ENCODE assay signal across 9 cellular contexts in genomic region chr2:233142355-233142897, GRCh38.
DNase-seq lines count a peak whose midpoint lies in the region; ATAC-seq and TF ChIP-seq lines count a peak whose summit lies in the region.
"Had no signal": no experiment of that assay in that cellular context is flagged by ENCODE, and none has a peak within 500 bp of the region (broad histone marks: within the 10 kb centered on the region; RNA-seq: fewer than 3 reads in every experiment).

No MANE protein-coding gene starts in this region.

- H3K36me3 ChIP-seq in upper lobe of right lung (peaks cover 41% of the 10 kb centered on the region), Karpas-422 (ENCODE audit: insufficient read depth, low read length) (peaks cover 70% of the 10 kb centered on the region)

- DNase-seq in stimulated activated naive CD4-positive, alpha-beta T cell treated with Interleukin-2 at 50 U/mL for 16 hours (lab: John Stamatoyannopoulos, UW): peak; percentile 26
- DNase-seq in stimulated activated naive CD4-positive, alpha-beta T cell (lab: John Stamatoyannopoulos, UW): no peak
- DNase-seq in activated B cell treated with CpG ODN at 0.5 μM for 24 hours: peak; percentile 30
- DNase-seq in upper lobe of right lung: no peak
- no peak for DNase-seq in dedifferentiated amniotic fluid mesenchymal stem cell (ENCODE audit: extremely low spot score)
- DNase-seq in Karpas-422: no peak
- no peak for DNase-seq in NCI-H82 (lab: John Stamatoyannopoulos, UW)
- DNase-seq: NCI-H1105 treated with DMSO at 0.1 percent for 48 hours had no signal

- H3K9me3 ChIP-seq in upper lobe of right lung (no peaks in the 10 kb centered on the region), Karpas-422 (ENCODE audit: low read length) (no peaks in the 10 kb centered on the region)

- no peak overlapping the region for H3K9ac ChIP-seq in Karpas-422 (ENCODE audit: low read length)

- no peaks in the 10 kb centered on the region for H3K27me3 Mint-ChIP-seq in activated B cell treated with CpG ODN at 0.5 μM for 24 hours

- POLR2A ChIA-PET in activated B cell treated with CpG ODN at 0.5 μM for 24 hours (lab: Charles Lee): interaction anchor here (0.6 to 3.1 kb wide), 7 partner anchors 11 to 90 kb away, joined by 3 to 19 read pairs (median 3); partner anchors contain the start of gene INPP5D

- H3K27ac Mint-ChIP-seq in activated B cell treated with CpG ODN at 0.5 μM for 24 hours: peak overlapping the region; percentile 78

- H3K9me3 Mint-ChIP-seq in activated B cell treated with CpG ODN at 0.5 μM for 24 hours: no peaks in the 10 kb centered on the region

- intact Hi-C loops in activated B cell treated with CpG ODN at 0.5 μM for 24 hours (cut with micrococcal nuclease): loop anchor here (1.0 to 5.0 kb wide), 4 partner anchors 18 to 290 kb away; no protein-coding TSS in a partner anchor
- intact Hi-C loops in upper lobe of right lung (cut with DNase I): no loop called here

- H3K9me2 ChIP-seq in Karpas-422 (replicated peaks; ENCODE audit: insufficient read depth, low read length): no peaks in the 10 kb centered on the region

- H3K4me3 ChIP-seq in upper lobe of right lung: no peak overlapping the region
- no peak overlapping the region for H3K4me3 ChIP-seq in Karpas-422 (ENCODE audit: low read length)

- H3K79me2 ChIP-seq in Karpas-422 (ENCODE audit: low read length): peaks cover 7% of the 10 kb centered on the region; the same call in 1 of the 2 replicates

- no peak overlapping the region for H3K4me2 ChIP-seq in Karpas-422 (ENCODE audit: low read depth, low read length, poor library complexity, severe bottlenecking)

- TF ChIP-seq CTCF in activated B cell treated with CpG ODN at 0.5 μM for 24 hours (IDR thresholded peaks at IDR 0.05) (no peak), upper lobe of right lung (IDR thresholded peaks at IDR 0.05) (no peak)

- H3K27me3 ChIP-seq in upper lobe of right lung: no peaks in the 10 kb centered on the region
- H3K27me3 ChIP-seq in Karpas-422 (ENCODE audit: low read length): no peaks in the 10 kb centered on the region

- H3K27ac ChIP-seq in upper lobe of right lung (no peak overlapping the region), Karpas-422 (ENCODE audit: low read length) (no peak overlapping the region)

- no peaks in the 10 kb centered on the region for H3K4me1 ChIP-seq in upper lobe of right lung
- H3K4me1 ChIP-seq in Karpas-422 (ENCODE audit: low read length): no peaks in the 10 kb centered on the region

- CTCF ChIA-PET in activated B cell treated with CpG ODN at 0.5 μM for 24 hours (lab: Charles Lee): interaction anchor here (1.2 to 1.4 kb wide), 3 partner anchors 89 to 290 kb away, joined by 4 to 6 read pairs (median 4); no protein-coding TSS in a partner anchor

- ATAC-seq in HG02943 (IDR thresholded peaks at IDR 0.05; ENCODE audit: low read depth, unreplicated experiment) (peak; percentile 90), activated B cell treated with CpG ODN at 0.5 μM for 24 hours (ENCODE audit: low read depth) (peak; percentile 83), upper lobe of right lung (peak; percentile 22)

- H2AFZ ChIP-seq in Karpas-422 (ENCODE audit: low read length): no peak overlapping the region

- H3K4me1 Mint-ChIP-seq in activated B cell treated with CpG ODN at 0.5 μM for 24 hours: peaks cover 30% of the 10 kb centered on the region

- no peak overlapping the region for H3K4me3 Mint-ChIP-seq in activated B cell treated with CpG ODN at 0.5 μM for 24 hours

- peaks cover 91% of the 10 kb centered on the region for H3K36me3 Mint-ChIP-seq in activated B cell treated with CpG ODN at 0.5 μM for 24 hours (ENCODE audit: low read depth)

- no peaks in the 10 kb centered on the region for H4K20me1 ChIP-seq in Karpas-422 (ENCODE audit: insufficient read depth, low read depth, low read length)

Comparison
In these comparisons a context has a peak if more than half of its experiments do, and no peak if none do; other contexts are left out.
1. DNase-seq: peak in stimulated activated naive CD4-positive, alpha-beta T cell treated with Interleukin-2 at 50 U/mL for 16 hours (single experiment) and activated B cell treated with CpG ODN at 0.5 μM for 24 hours (single experiment); none in stimulated activated naive CD4-positive, alpha-beta T cell (0 of 6), upper lobe of right lung (single experiment), dedifferentiated amniotic fluid mesenchymal stem cell (single experiment), Karpas-422 (single experiment) and NCI-H82 (single experiment).
2. ATAC-seq: peak in every context shown above with its lines; median percentile 90 in HG02943; 83 in activated B cell treated with CpG ODN at 0.5 μM for 24 hours; 22 in upper lobe of right lung.